23 cellular contexts compared by ENCODE assay signal in genomic region chr15:22813844-22814243, GRCh38.
"Had no signal": no experiment of that assay in that cellular context is flagged by ENCODE, and none has a peak within 500 bp of the region (broad histone marks: within the 10 kb centered on the region; RNA-seq: fewer than 3 reads in every experiment).

No MANE protein-coding gene starts in this region.

- ATAC-seq: effector memory CD8-positive, alpha-beta T cell; esophagus mucosa; gastrocnemius medialis; heart right ventricle; left cardiac atrium; left lobe of liver; lower lobe of right lung; naive thymus-derived CD4-positive, alpha-beta T cell had no signal

- DNase-seq: colonic mucosa; cortex of kidney; effector CD8-positive, alpha-beta T cell; effector memory CD8-positive, alpha-beta T cell; endodermal cell; erythroblast; esophagus squamous epithelium; foreskin fibroblast; foreskin melanocyte; gastrocnemius medialis; glutamatergic neuron; head of caudate nucleus; heart right ventricle; hippocampal formation; left cardiac atrium; left ventricle myocardium inferior; lower lobe of right lung; mesenchymal stem cell; midbrain; naive thymus-derived CD4-positive, alpha-beta T cell had no signal

- H3K4me1 Mint-ChIP-seq: endodermal cell had no signal

- H3K27me3 Mint-ChIP-seq: dendritic cell treated with granulocyte-macrophage colony-stimulating factor and Interleukin-4, amounts not matched to agents 40 ng/mL and 50 ng/mL, for 4 days; effector memory CD8-positive, alpha-beta T cell; naive thymus-derived CD4-positive, alpha-beta T cell had no signal

- H3K4me3 Mint-ChIP-seq: dendritic cell treated with granulocyte-macrophage colony-stimulating factor and Interleukin-4, amounts not matched to agents 40 ng/mL and 50 ng/mL, for 4 days; effector memory CD8-positive, alpha-beta T cell; endodermal cell; naive thymus-derived CD4-positive, alpha-beta T cell had no signal

- H3K27ac Mint-ChIP-seq: dendritic cell treated with granulocyte-macrophage colony-stimulating factor and Interleukin-4, amounts not matched to agents 40 ng/mL and 50 ng/mL, for 4 days; effector memory CD8-positive, alpha-beta T cell; endodermal cell; naive thymus-derived CD4-positive, alpha-beta T cell had no signal

- H3K9me3 Mint-ChIP-seq: dendritic cell treated with granulocyte-macrophage colony-stimulating factor and Interleukin-4, amounts not matched to agents 40 ng/mL and 50 ng/mL, for 4 days; effector memory CD8-positive, alpha-beta T cell; endodermal cell; naive thymus-derived CD4-positive, alpha-beta T cell had no signal
